Comparison of ENCODE assay signal across 7 cellular contexts in the genomic region with DNA sequence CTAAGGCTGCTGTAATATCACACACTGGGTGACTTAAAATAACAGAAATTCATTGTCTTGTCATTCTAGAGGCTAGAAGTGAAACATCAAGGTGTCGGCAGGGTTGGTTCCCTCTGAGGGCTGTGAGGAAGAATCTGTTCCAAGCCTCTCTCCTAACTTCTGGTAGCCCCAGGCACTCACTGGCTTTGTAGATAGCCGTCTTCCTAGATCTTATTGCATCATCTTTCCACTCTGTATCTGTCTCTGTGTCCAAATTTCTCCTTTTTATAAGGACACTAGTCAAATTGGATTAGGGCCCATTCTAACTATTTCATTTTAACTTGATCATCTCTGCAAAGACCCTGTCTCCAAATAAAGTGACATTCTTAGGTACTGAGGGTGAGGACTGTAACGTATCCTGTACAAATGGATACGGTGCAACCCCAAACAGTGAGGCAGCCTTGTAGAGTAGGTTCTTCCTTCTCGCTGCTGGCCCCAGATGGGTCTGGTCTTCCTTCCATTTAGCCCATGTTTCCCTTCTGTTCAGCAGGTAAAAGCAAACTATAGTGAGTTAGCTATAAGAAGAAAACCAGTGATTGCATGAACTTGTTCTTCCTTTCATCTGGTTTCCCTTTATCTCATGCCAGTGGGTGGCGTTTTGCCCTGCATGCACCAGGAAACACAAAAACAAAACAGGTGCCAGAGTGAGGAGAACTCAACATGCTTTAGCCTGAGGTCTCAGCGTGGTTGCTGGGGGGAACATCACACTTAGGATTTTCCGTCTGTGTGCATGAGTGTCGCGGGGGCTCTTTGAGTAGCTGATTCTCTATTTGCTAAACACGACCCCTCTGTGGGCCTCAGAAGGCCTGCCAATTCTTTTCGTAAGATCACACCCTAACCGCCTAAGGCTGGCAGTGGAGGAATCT. TPM values are rescaled to one million over a fixed set of nuclear protein-coding genes. Genes with fewer than 3 reads are reported as not detected.
DNase-seq lines count a peak whose midpoint lies in the region; ATAC-seq and TF ChIP-seq lines count a peak whose summit lies in the region.

No MANE protein-coding gene starts in this region.

- H3K79me1 ChIP-seq in mesendoderm (ENCODE audit: low read length) = peaks cover 30% of the 10 kb centered on the region

- H3K23ac ChIP-seq in mesendoderm (ENCODE audit: low read length) = no peak overlapping the region

- no peaks in the 10 kb centered on the region for H3K36me3 ChIP-seq in HEK293 (ENCODE audit: control insufficient read depth in 2 of 2, insufficient read depth in 1 of 2, low read length in 2 of 2)
- H3K36me3 ChIP-seq in mammary epithelial cell (ENCODE audit: insufficient read depth, low read length) = no peaks in the 10 kb centered on the region
- peaks cover 4% of the 10 kb centered on the region for H3K36me3 ChIP-seq in mesendoderm (ENCODE audit: control insufficient read depth, insufficient read depth, low read length)
- H3K36me3 ChIP-seq in adrenal gland (replicated peaks in 1 of 2) = no peaks in the 10 kb centered on the region

- WGBS in mammary epithelial cell (ENCODE audit: low coverage, missing lambda C conversion rate) = 25% methylated on average over 12 of the region's 13 CpGs
- no CpG with 5 or more reads among the region's 13 CpGs for WGBS in mesendoderm (ENCODE audit: extremely low coverage, insufficient coverage, low lambda C conversion rate)
- 62 to 73% (median 70%) methylated on average over 12 to 13 of the region's 13 CpGs for WGBS in adrenal gland, 4 donors

- dilution Hi-C loops in mammary epithelial cell (cut with HindIII; ENCODE audit: low sequenced_read_pairs) = no loop called here

- H2AK5ac ChIP-seq in mesendoderm (ENCODE audit: low read length) = no peak overlapping the region

- peak overlapping the region; percentile 82 for H3K4me3 Mint-ChIP-seq in T-helper 2 cell treated with Interferon-gamma antibody and Interleukin-4, amounts not matched to agents 5 μg/mL and 100 μg/mL, for 36 hours
- H3K4me3 Mint-ChIP-seq in stimulated activated memory B cell treated with anti-CD40 and anti-IgM and Interleukin-4, amounts not matched to agents 10 μg/mL and 1 μg/mL and 100 μg/mL, for 72 hours = peak overlapping the region; percentile 19

- TF ChIP-seq CTCF in HEK293 (tag by site-specific recombination; IDR thresholded peaks at IDR 0.05) = no peak
- peak in 1 of 2 donors; percentile 15 for TF ChIP-seq CTCF in mammary epithelial cell (conservative IDR thresholded peaks at IDR 0.05 in 1 of 2, IDR thresholded peaks at IDR 0.05 in 1 of 2; ENCODE audit: extremely low read depth in 1 of 2, insufficient read depth in 1 of 2, low read depth in 1 of 2, low read length in 2 of 2)
- TF ChIP-seq CTCF in adrenal gland (IDR thresholded peaks at IDR 0.05) = no peak

- peak overlapping the region; percentile 89 for H3K27ac Mint-ChIP-seq in T-helper 2 cell treated with Interferon-gamma antibody and Interleukin-4, amounts not matched to agents 5 μg/mL and 100 μg/mL, for 36 hours
- peak overlapping the region; percentile 92 for H3K27ac Mint-ChIP-seq in stimulated activated memory B cell treated with anti-CD40 and anti-IgM and Interleukin-4, amounts not matched to agents 10 μg/mL and 1 μg/mL and 100 μg/mL, for 72 hours

- in situ Hi-C loops in mammary epithelial cell (cut with MboI; ENCODE audit: low sequenced_read_pairs in 2 of 2) = no loop called here

- no peaks in the 10 kb centered on the region for H4K20me1 ChIP-seq in mammary epithelial cell (ENCODE audit: insufficient read depth, low read length)

- CTCF ChIA-PET in HEK293 (lab: Yijun Ruan, JAX) (interaction anchor here (0.5 kb wide), 1 partner anchor 8 kb away, joined by 3 read pairs; no protein-coding TSS in a partner anchor), mammary epithelial cell (lab: Charles Lee; ENCODE audit: low non-redundant PET) (no interaction called here)

- H3K9ac ChIP-seq in mammary epithelial cell (ENCODE audit: insufficient read depth, low read length) (no peak overlapping the region), mesendoderm (ENCODE audit: low read length) (no peak overlapping the region)

- no peak overlapping the region for H3K4me3 ChIP-seq in HEK293 (ENCODE audit: low read depth, low read length)
- no peak overlapping the region for H3K4me3 ChIP-seq in mammary epithelial cell (replicated peaks in 1 of 3; ENCODE audit: insufficient read depth in 1 of 3, low read depth in 2 of 3, low read length in 3 of 3)
- no peak overlapping the region for H3K4me3 ChIP-seq in mesendoderm (ENCODE audit: low read length)
- H3K4me3 ChIP-seq in adrenal gland = no peak overlapping the region

- no peaks in the 10 kb centered on the region for H3K79me2 ChIP-seq in mammary epithelial cell (ENCODE audit: insufficient read depth, low read length)
- H3K79me2 ChIP-seq in mesendoderm (ENCODE audit: control insufficient read depth, insufficient read depth, low read length) = peaks cover 58% of the 10 kb centered on the region

- no peak overlapping the region for H3K4ac ChIP-seq in mesendoderm (ENCODE audit: low read depth, low read length)

- POLR2A ChIA-PET in HEK293 (lab: Yijun Ruan, JAX) = no interaction called here

- TF ChIP-seq POLR2A in adrenal gland (IDR thresholded peaks at IDR 0.05) = no peak

- peaks cover 76% of the 10 kb centered on the region for H3K4me1 Mint-ChIP-seq in T-helper 2 cell treated with Interferon-gamma antibody and Interleukin-4, amounts not matched to agents 5 μg/mL and 100 μg/mL, for 36 hours (ENCODE audit: low read depth)
- H3K4me1 Mint-ChIP-seq in stimulated activated memory B cell treated with anti-CD40 and anti-IgM and Interleukin-4, amounts not matched to agents 10 μg/mL and 1 μg/mL and 100 μg/mL, for 72 hours = peaks cover 98% of the 10 kb centered on the region

- H2BK15ac ChIP-seq in mesendoderm (replicated peaks; ENCODE audit: low read depth) = no peak overlapping the region

- H3K36me3 Mint-ChIP-seq in T-helper 2 cell treated with Interferon-gamma antibody and Interleukin-4, amounts not matched to agents 5 μg/mL and 100 μg/mL, for 36 hours (ENCODE audit: low read depth) = peaks cover 39% of the 10 kb centered on the region
- H3K36me3 Mint-ChIP-seq in stimulated activated memory B cell treated with anti-CD40 and anti-IgM and Interleukin-4, amounts not matched to agents 10 μg/mL and 1 μg/mL and 100 μg/mL, for 72 hours = peaks cover 8% of the 10 kb centered on the region

- no peaks in the 10 kb centered on the region for H3K9me3 Mint-ChIP-seq in T-helper 2 cell treated with Interferon-gamma antibody and Interleukin-4, amounts not matched to agents 5 μg/mL and 100 μg/mL, for 36 hours
- no peaks in the 10 kb centered on the region for H3K9me3 Mint-ChIP-seq in stimulated activated memory B cell treated with anti-CD40 and anti-IgM and Interleukin-4, amounts not matched to agents 10 μg/mL and 1 μg/mL and 100 μg/mL, for 72 hours

- H3K27ac ChIP-seq in HEK293 (ENCODE audit: extremely low read depth, low read depth, low read length) = no peak overlapping the region
- H3K27ac ChIP-seq in mammary epithelial cell (ENCODE audit: insufficient read depth, low read depth, low read length) = no peak overlapping the region
- H3K27ac ChIP-seq in mesendoderm (ENCODE audit: low read depth, low read length) = no peak overlapping the region
- H3K27ac ChIP-seq in adrenal gland = peak overlapping the region in 1 of 5 donors; percentile 12

- H3K4me2 ChIP-seq in mammary epithelial cell (ENCODE audit: insufficient read depth, low read depth, low read length) (peak overlapping the region; percentile 37), mesendoderm (ENCODE audit: low read length) (no peak overlapping the region)

- no peaks in the 10 kb centered on the region for H3K27me3 ChIP-seq in mammary epithelial cell (ENCODE audit: insufficient read depth, low read length)
- no peaks in the 10 kb centered on the region for H3K27me3 ChIP-seq in mesendoderm (ENCODE audit: insufficient read depth, low read length, poor library complexity)
- H3K27me3 ChIP-seq in adrenal gland = no peaks in the 10 kb centered on the region

- no TSS peak for BruUV-seq in mammary epithelial cell (replicated peaks; lab: Mats Ljungman, UMichigan)

- H3K27me3 Mint-ChIP-seq in T-helper 2 cell treated with Interferon-gamma antibody and Interleukin-4, amounts not matched to agents 5 μg/mL and 100 μg/mL, for 36 hours (ENCODE audit: low read depth) = no peaks in the 10 kb centered on the region
- no peaks in the 10 kb centered on the region for H3K27me3 Mint-ChIP-seq in stimulated activated memory B cell treated with anti-CD40 and anti-IgM and Interleukin-4, amounts not matched to agents 10 μg/mL and 1 μg/mL and 100 μg/mL, for 72 hours

- peak; percentile 52 for ATAC-seq in stimulated activated memory B cell treated with anti-CD40 and anti-IgM and Interleukin-4, amounts not matched to agents 10 μg/mL and 1 μg/mL and 100 μg/mL, for 72 hours
- ATAC-seq in HG02885 (IDR thresholded peaks at IDR 0.05; ENCODE audit: poor library complexity, unreplicated experiment) = no peak

- 0 out of 2 replicates have a peak, but pooled peaks cover 2% of the 10 kb centered on the region for H3K4me1 ChIP-seq in HEK293 (ENCODE audit: control insufficient read depth, insufficient read depth, low read length)
- H3K4me1 ChIP-seq in mammary epithelial cell (ENCODE audit: insufficient read depth, low read length) = peaks cover 30% of the 10 kb centered on the region
- peaks cover 12% of the 10 kb centered on the region for H3K4me1 ChIP-seq in mesendoderm (ENCODE audit: control insufficient read depth, low read depth, low read length)
- H3K4me1 ChIP-seq in adrenal gland (replicated peaks in 1 of 2) = peaks cover 0 to 18% of the 10 kb centered on the region in 2 donors

- peak; percentile 32 for DNase-seq in T-helper 2 cell treated with Interferon-gamma antibody and Interleukin-4, amounts not matched to agents 5 μg/mL and 100 μg/mL, for 36 hours (ENCODE audit: low spot score)
- no peak for DNase-seq in mammary epithelial cell
- no peak for DNase-seq in mesendoderm
- DNase-seq in adrenal gland = no peak

- intact Hi-C loops in mammary epithelial cell (cut with micrococcal nuclease) = no loop called here
- intact Hi-C loops in adrenal gland (cut with DNase I) = no loop called here

- no peak overlapping the region for H2BK120ac ChIP-seq in mesendoderm (ENCODE audit: low read depth, low read length)

- H2BK5ac ChIP-seq in mesendoderm (ENCODE audit: low read length) = no peak overlapping the region

- H4K8ac ChIP-seq in mesendoderm (ENCODE audit: low read depth, low read length) = no peak overlapping the region

- H3K9me3 ChIP-seq in HEK293 (ENCODE audit: control insufficient read depth, insufficient read depth, low read depth, low read length) (no peaks in the 10 kb centered on the region), mammary epithelial cell (replicated peaks; ENCODE audit: insufficient read depth, low read length) (no peaks in the 10 kb centered on the region), adrenal gland (replicated peaks in 1 of 3) (no peaks in the 10 kb centered on the region)

- peak overlapping the region; percentile 54 for H2AFZ ChIP-seq in mammary epithelial cell (ENCODE audit: low read depth, low read length)

- H3K56ac ChIP-seq in mesendoderm (ENCODE audit: low read length) = no peak overlapping the region

- no peak overlapping the region for H4K5ac ChIP-seq in mesendoderm (ENCODE audit: low read length)

- no peak overlapping the region for H3K18ac ChIP-seq in mesendoderm (ENCODE audit: low read length)

RNA-seq across cellular contexts. Expression of gene TTC9, which starts 19.5 kb away (rescaled TPM):
- total RNA-seq in mammary epithelial cell (1 to 10 TPM; 2.5 to 3.3 TPM), adrenal gland (1 to 10 TPM in 6 of 8 donors, under 1 TPM in 2; 0.74 to 4.1 (median 2.2) TPM)
- polyA plus RNA-seq in mammary epithelial cell (5.2 TPM), adrenal gland (1 to 10 TPM in 2 of 3 donors, under 1 TPM in 1; 0.80 to 1.5 (median 1.3) TPM)
- 10.4 TPM for polyA minus RNA-seq in mammary epithelial cell
- 9.7 TPM for polyA plus RNA-seq in mesendoderm (2013, experiment 1 of 2)
- polyA plus RNA-seq in mesendoderm (2013, experiment 2 of 2) = 10.1 TPM
